Comparison of ENCODE assay signal across 23 cellular contexts in the genomic region with DNA sequence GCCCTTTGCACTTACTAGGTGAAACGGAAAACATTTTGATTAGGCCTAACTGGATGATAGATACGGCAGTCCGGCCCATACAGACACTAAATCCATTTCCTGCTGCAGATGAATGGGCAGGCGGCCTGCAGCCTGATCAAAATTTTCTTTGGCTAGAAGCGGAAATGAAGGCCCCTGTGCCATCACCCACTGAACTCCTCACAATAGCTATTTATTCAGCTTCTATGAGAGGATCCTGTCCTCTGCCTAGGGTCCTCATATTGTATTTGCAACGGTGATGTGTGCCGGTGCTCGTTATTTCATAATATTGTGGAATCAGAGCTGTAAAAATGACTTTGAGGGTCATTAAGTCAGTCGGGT.
"Had no signal": no experiment of that assay in that cellular context is flagged by ENCODE, and none has a peak within 500 bp of the region (broad histone marks: within the 10 kb centered on the region; RNA-seq: fewer than 3 reads in every experiment).

No MANE protein-coding gene starts in this region.

- H3K4me3 ChIP-seq: gastrocnemius medialis, heart left ventricle, hepatocyte, left lung, psoas muscle, sigmoid colon, stomach, tibial artery had no signal

- H3K36me3 ChIP-seq: gastrocnemius medialis, heart left ventricle, left lung, sigmoid colon, stomach, tibial artery had no signal

- H3K27ac Mint-ChIP-seq: effector memory CD8-positive, alpha-beta T cell; naive thymus-derived CD8-positive, alpha-beta T cell; nephron progenitor cell; stimulated activated effector memory CD8-positive, alpha-beta T cell treated with anti-CD3 and anti-CD28 coated beads, Interleukin-12 subunit alpha, Interleukin-12 subunit beta, amount 100 ng/mL, for 72 hours; type B pancreatic cell had no signal

- H3K9me3 ChIP-seq: gastrocnemius medialis, left lung, psoas muscle, sigmoid colon had no signal

- H3K9me3 Mint-ChIP-seq: effector memory CD8-positive, alpha-beta T cell; stimulated activated effector memory CD8-positive, alpha-beta T cell treated with anti-CD3 and anti-CD28 coated beads, Interleukin-12 subunit alpha, Interleukin-12 subunit beta, amount 100 ng/mL, for 72 hours; type B pancreatic cell had no signal

- H3K27me3 ChIP-seq: gastrocnemius medialis, heart left ventricle, hepatocyte, left lung, sigmoid colon, stomach, tibial artery had no signal

- H3K36me3 Mint-ChIP-seq: stimulated activated effector memory CD8-positive, alpha-beta T cell treated with anti-CD3 and anti-CD28 coated beads, Interleukin-12 subunit alpha, Interleukin-12 subunit beta, amount 100 ng/mL, for 72 hours; type B pancreatic cell had no signal

- H3K4me1 ChIP-seq: gastrocnemius medialis, heart left ventricle, left lung, psoas muscle, sigmoid colon, stomach, tibial artery had no signal

- H3K4me3 Mint-ChIP-seq: effector memory CD8-positive, alpha-beta T cell; naive thymus-derived CD8-positive, alpha-beta T cell; nephron progenitor cell; stimulated activated effector memory CD8-positive, alpha-beta T cell treated with anti-CD3 and anti-CD28 coated beads, Interleukin-12 subunit alpha, Interleukin-12 subunit beta, amount 100 ng/mL, for 72 hours; type B pancreatic cell had no signal

- DNase-seq: effector memory CD8-positive, alpha-beta T cell; foreskin fibroblast; gastrocnemius medialis; heart left ventricle; left cardiac atrium; left lung; naive thymus-derived CD8-positive, alpha-beta T cell; nephron progenitor cell; nucleus accumbens; posterior cingulate gyrus; psoas muscle; right cardiac atrium; sigmoid colon; stimulated activated CD4-positive, alpha-beta T cell treated with anti-CD3 and anti-CD28 coated beads, Interleukin-2, amount 100 ng/mL, for 24 hours; stimulated activated CD4-positive, alpha-beta T cell treated with anti-CD3 and anti-CD28 coated beads, Interleukin-4, amount 100 ng/mL, for 24 hours; stimulated activated naive CD4-positive, alpha-beta T cell treated with Interleukin-2 at 50 U/mL for 16 hours; stomach; tibial artery had no signal

- ATAC-seq: effector memory CD8-positive, alpha-beta T cell; esophagus mucosa; gastrocnemius medialis; heart left ventricle; left cardiac atrium; left lung; naive thymus-derived CD8-positive, alpha-beta T cell; psoas muscle; right cardiac atrium; stimulated activated effector memory CD8-positive, alpha-beta T cell treated with anti-CD3 and anti-CD28 coated beads, Interleukin-12 subunit alpha, Interleukin-12 subunit beta, amount 100 ng/mL, for 72 hours had no signal

- H3K4me1 Mint-ChIP-seq: naive thymus-derived CD8-positive, alpha-beta T cell; stimulated activated effector memory CD8-positive, alpha-beta T cell treated with anti-CD3 and anti-CD28 coated beads, Interleukin-12 subunit alpha, Interleukin-12 subunit beta, amount 100 ng/mL, for 72 hours had no signal

- H3K27me3 Mint-ChIP-seq: effector memory CD8-positive, alpha-beta T cell; type B pancreatic cell had no signal

- H3K27ac ChIP-seq: epithelial cell of prostate, gastrocnemius medialis, heart left ventricle, hepatocyte, left lung, psoas muscle, sigmoid colon, stomach, tibial artery had no signal
